9 cellular contexts compared by ENCODE assay signal in the genomic region with DNA sequence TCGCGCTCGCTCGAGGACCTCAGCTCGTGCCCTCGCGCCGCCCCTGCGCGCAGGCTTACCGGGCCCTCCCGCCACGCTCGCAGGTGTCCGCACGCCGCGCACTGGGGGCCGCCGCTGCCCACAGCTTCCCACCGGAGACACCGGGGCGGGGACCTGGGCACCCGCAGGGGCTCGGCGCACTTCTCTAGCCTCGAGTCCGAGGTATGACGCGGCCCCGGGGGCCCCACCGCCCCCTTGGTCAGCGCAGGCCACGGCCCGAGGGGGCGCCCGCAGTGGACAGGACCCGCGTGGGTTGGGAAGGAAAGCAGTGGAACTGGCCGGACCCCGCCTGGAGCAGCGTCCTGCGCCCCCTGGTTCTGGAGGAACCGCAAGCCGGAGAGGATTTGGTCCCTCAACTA. TPM values are rescaled to one million over a fixed set of nuclear protein-coding genes. Genes with fewer than 3 reads are reported as not detected.
DNase-seq lines count a peak whose midpoint lies in the region; ATAC-seq and TF ChIP-seq lines count a peak whose summit lies in the region.
"Had no signal": no experiment of that assay in that cellular context is flagged by ENCODE, and none has a peak within 500 bp of the region (broad histone marks: within the 10 kb centered on the region; RNA-seq: fewer than 3 reads in every experiment).

No MANE protein-coding gene starts in this region.

- no peak overlapping the region for H3K27ac Mint-ChIP-seq in activated T-cell treated with anti-CD3 and anti-CD28 coated beads, Interleukin-2, amount 50 U/mL, for 24 hours

- no TSS peak for BruUV-seq in IMR-90 (replicated peaks; lab: Mats Ljungman, UMichigan)

- H3K9me1 ChIP-seq in IMR-90 (ENCODE audit: insufficient read depth, low read length), result peaks cover 4% of the 10 kb centered on the region

- H3K27me3 Mint-ChIP-seq in activated T-cell treated with anti-CD3 and anti-CD28 coated beads, Interleukin-2, amount 50 U/mL, for 24 hours, result peaks cover 27% of the 10 kb centered on the region

- H3K4me3 Mint-ChIP-seq in activated T-cell treated with anti-CD3 and anti-CD28 coated beads, Interleukin-2, amount 50 U/mL, for 24 hours, result no peak overlapping the region

- POLR2A ChIA-PET in IMR-90 (lab: Charles Lee; ENCODE audit: unreplicated experiment), result no interaction called here

- peaks cover 2% of the 10 kb centered on the region; the same call in 1 of the 2 replicates for H3K36me3 ChIP-seq in IMR-90 (ENCODE audit: control insufficient read depth, insufficient read depth, low read length)
- peaks cover 0 to 19% of the 10 kb centered on the region in 2 donors for H3K36me3 ChIP-seq in gastrocnemius medialis

- H3K79me1 ChIP-seq in IMR-90 (ENCODE audit: low read depth in 1 of 2, low read length in 2 of 2), result peaks cover 7 to 23% of the 10 kb centered on the region in 2 experiments

- in situ Hi-C loops in IMR-90 (cut with MboI; ENCODE audit: low sequenced_read_pairs), result no loop called here
- in situ Hi-C loops in gastrocnemius medialis (cut with MboI; ENCODE audit: low sequenced_read_pairs in 4 of 4), result no loop called here

- H3K9me3 ChIP-seq in IMR-90 (ENCODE audit: control insufficient read depth, insufficient read depth, low read length) (no peaks in the 10 kb centered on the region), gastrocnemius medialis (no peaks in the 10 kb centered on the region)
- H3K9me3 ChIP-seq: pancreas had no signal

- no peak overlapping the region for H2BK15ac ChIP-seq in IMR-90 (ENCODE audit: low read depth, low read length)

- no peak overlapping the region for H4K91ac ChIP-seq in IMR-90 (ENCODE audit: insufficient read depth, low read depth, low read length)

- intact Hi-C loops in IMR-90 (cut with micrococcal nuclease) (no loop called here), gastrocnemius medialis (cut with DNase I; ENCODE audit: low total_unique reads) (no loop called here)

- peak overlapping the region; percentile 96 for H2AFZ ChIP-seq in IMR-90 (replicated peaks; ENCODE audit: low read length, poor library complexity)

- no peaks in the 10 kb centered on the region for H3K9me3 Mint-ChIP-seq in activated T-cell treated with anti-CD3 and anti-CD28 coated beads, Interleukin-2, amount 50 U/mL, for 24 hours

- H4K5ac ChIP-seq in IMR-90 (ENCODE audit: low read depth, low read length), result no peak overlapping the region

- no peak overlapping the region for H2BK120ac ChIP-seq in IMR-90 (ENCODE audit: low read depth, low read length)

- no peak overlapping the region for H3K27ac ChIP-seq in IMR-90 (ENCODE audit: insufficient read depth, low read length)
- H3K27ac ChIP-seq in gastrocnemius medialis, result no peak overlapping the region
- H3K27ac ChIP-seq: pancreas had no signal

- H3K18ac ChIP-seq in IMR-90 (ENCODE audit: low read depth, low read length), result no peak overlapping the region

- H2BK20ac ChIP-seq in IMR-90 (ENCODE audit: low read depth, low read length), result no peak overlapping the region

- H3K4me3 ChIP-seq in IMR-90 (ENCODE audit: insufficient read depth, low read depth, low read length) (no peak overlapping the region), choroid plexus epithelial cell (ENCODE audit: low read depth, low read length) (peak overlapping the region; percentile 47), gastrocnemius medialis (peak overlapping the region; percentile 7 to 98 (median 94))
- H3K4me3 ChIP-seq: cardiac muscle cell had no signal

- H3K4me1 ChIP-seq in IMR-90 (ENCODE audit: control insufficient read depth, insufficient read depth, low read length) (peaks cover 8% of the 10 kb centered on the region), gastrocnemius medialis (peaks cover 18 to 22% of the 10 kb centered on the region in 2 donors)

- H3K4me1 Mint-ChIP-seq in activated T-cell treated with anti-CD3 and anti-CD28 coated beads, Interleukin-2, amount 50 U/mL, for 24 hours (ENCODE audit: low read depth), result peaks cover 33% of the 10 kb centered on the region

- H3K9ac ChIP-seq in IMR-90 (ENCODE audit: low read depth, low read length), result no peak overlapping the region

- H3K36me3 Mint-ChIP-seq in activated T-cell treated with anti-CD3 and anti-CD28 coated beads, Interleukin-2, amount 50 U/mL, for 24 hours (ENCODE audit: low read depth), result peaks cover 32% of the 10 kb centered on the region

- no peak overlapping the region for H2AK5ac ChIP-seq in IMR-90 (ENCODE audit: low read depth, low read length)

- dilution Hi-C loops in IMR-90 (cut with HindIII; ENCODE audit: low sequenced_read_pairs, unreplicated experiment), result no loop called here

- TF ChIP-seq CTCF in IMR-90 (conservative IDR thresholded peaks at IDR 0.05; ENCODE audit: low read depth, low read length), result no peak
- no peak for TF ChIP-seq CTCF in choroid plexus epithelial cell (conservative IDR thresholded peaks at IDR 0.05; ENCODE audit: low read depth, low read length)
- TF ChIP-seq CTCF in gastrocnemius medialis (IDR thresholded peaks at IDR 0.05 in 4 of 5, conservative IDR thresholded peaks at IDR 0.05 in 1 of 5), result no peak

- no peak overlapping the region for H2AK9ac ChIP-seq in IMR-90 (replicated peaks; ENCODE audit: low read depth, low read length, poor library complexity)

- WGBS in IMR-90 (ENCODE audit: extremely low coverage in 2 of 2, insufficient read length in 1 of 2), 2 experiments, result 28% methylated on average over 19 of the region's 45 CpGs; no CpG with 5 or more reads in 1 of the 2 experiments

- no peaks in the 10 kb centered on the region for H4K20me1 ChIP-seq in IMR-90 (ENCODE audit: insufficient read depth, low read length)

- TF ChIP-seq POLR2A in IMR-90 (IDR thresholded peaks at IDR 0.05; ENCODE audit: low read depth, low read length) (no peak), gastrocnemius medialis (IDR thresholded peaks at IDR 0.05) (no peak)

- DNase-seq in IMR-90 (no peak), choroid plexus epithelial cell (ENCODE audit: low read depth) (no peak), gastrocnemius medialis (no peak), iPS-NIHi11 (ENCODE audit: low spot score) (no peak), A172 (ENCODE audit: low spot score) (no peak)
- DNase-seq in activated T-cell treated with anti-CD3 and anti-CD28 coated beads, Interleukin-2, amount 50 U/mL, for 24 hours, result no peak
- DNase-seq: NCI-H2029 treated with DMSO at 0.1 percent for 48 hours had no signal

- ATAC-seq in IMR-90 (ENCODE audit: low read depth) (no peak), gastrocnemius medialis (no peak)
- ATAC-seq: pancreas had no signal

- no peak overlapping the region for H3K23ac ChIP-seq in IMR-90 (ENCODE audit: low read depth, low read length)

- no peak for TF ChIP-seq RAD21 in IMR-90 (IDR thresholded peaks at IDR 0.05; ENCODE audit: low read length)

- H3K56ac ChIP-seq in IMR-90 (ENCODE audit: extremely low read depth, insufficient read depth, low read length), result no peak overlapping the region

- H4K8ac ChIP-seq in IMR-90 (ENCODE audit: low read depth in 2 of 2, low read length in 2 of 2), result no peak overlapping the region

- CTCF ChIA-PET in IMR-90 (lab: Yijun Ruan, JAX), result no interaction called here

- no peak overlapping the region; the same call in 1 of the 2 replicates for H3K4me2 ChIP-seq in IMR-90 (ENCODE audit: low read depth, low read length)

- H3K27me3 ChIP-seq in IMR-90 (ENCODE audit: control insufficient read depth, insufficient read depth, low read length) (peaks cover 19% of the 10 kb centered on the region), gastrocnemius medialis (peaks cover 25 to 46% (median 37%) of the 10 kb centered on the region in 3 donors)
- H3K27me3 ChIP-seq: cardiac muscle cell, pancreas had no signal

- H2BK5ac ChIP-seq in IMR-90 (ENCODE audit: low read depth, low read length, poor library complexity, severe bottlenecking), result no peak overlapping the region

- no peak overlapping the region for H3K14ac ChIP-seq in IMR-90 (replicated peaks; ENCODE audit: low read depth, low read length)

- H3K4ac ChIP-seq in IMR-90 (ENCODE audit: low read depth, low read length), result no peak overlapping the region

TF ChIP-seq in IMR-90, 13 proteins besides CTCF, POLR2A, EP300 and RAD21 (continues in another document):
- TF ChIP-seq CHD1 (IDR thresholded peaks at IDR 0.05; ENCODE audit: low read depth, low read length), result no peak
- TF ChIP-seq SMC3 (IDR thresholded peaks at IDR 0.05; ENCODE audit: low read depth, low read length), result no peak
- TF ChIP-seq MAZ (IDR thresholded peaks at IDR 0.05; ENCODE audit: borderline replicate concordance, low read depth, low read length), result no peak
- TF ChIP-seq CEBPB (IDR thresholded peaks at IDR 0.05; ENCODE audit: low read depth, low read length), result no peak

RNA-seq across cellular contexts. Expression of gene GRWD1, which starts 2.1 kb away (rescaled TPM):
- total RNA-seq in IMR-90 (2012; rRNA removed), result 22.0 and 32.5 TPM in 2 replicates
- 22.5 and 25.2 TPM in 2 replicates for polyA plus RNA-seq in IMR-90 (2012; rRNA removed)
- 20.0 and 42.6 TPM in 2 replicates for polyA plus RNA-seq in IMR-90 (2012; cell fraction: cytosol; rRNA removed)
- 13.1 and 26.6 TPM in 2 replicates for polyA plus RNA-seq in IMR-90 (2012; cell fraction: nucleus; rRNA removed; ENCODE audit: low replicate concordance)
- total RNA-seq in gastrocnemius medialis, result 10 to 100 TPM; 27.8 to 36.0 (median 31.2) TPM
- 38.9 and 55.4 TPM in 2 replicates for total RNA-seq in A172 (2014; rRNA removed; shearing (Covaris generic))

RNA-seq across cellular contexts. Expression of gene KCNJ14, which starts 11.6 kb away (rescaled TPM):
- total RNA-seq in IMR-90 (2012; rRNA removed) (under 0.01 and 0.18 TPM in 2 replicates), gastrocnemius medialis (1 to 10 TPM in 2 of 4 donors, under 1 TPM in 2; 0.19 to 1.9 (median 0.92) TPM)
- 0.34 and 0.39 TPM in 2 replicates for polyA plus RNA-seq in IMR-90 (2012; rRNA removed)
- polyA plus RNA-seq in IMR-90 (2012; cell fraction: cytosol; rRNA removed), result 0.11 and 0.29 TPM in 2 replicates
- polyA plus RNA-seq in IMR-90 (2012; cell fraction: nucleus; rRNA removed; ENCODE audit: low replicate concordance), result 2.0 and 4.1 TPM in 2 replicates
- 0.36 and 0.55 TPM in 2 replicates for total RNA-seq in A172 (2014; rRNA removed; shearing (Covaris generic))

RNA-seq across cellular contexts. Expression of gene CYTH2, which starts 25.4 kb away (rescaled TPM):
- total RNA-seq in IMR-90 (2012; rRNA removed) (35.8 and 38.3 TPM in 2 replicates), gastrocnemius medialis (10 to 100 TPM; 24.3 to 35.2 (median 26.9) TPM)
- 56.1 and 62.0 TPM in 2 replicates for polyA plus RNA-seq in IMR-90 (2012; rRNA removed)
- 49.6 and 59.9 TPM in 2 replicates for polyA plus RNA-seq in IMR-90 (2012; cell fraction: cytosol; rRNA removed)
- polyA plus RNA-seq in IMR-90 (2012; cell fraction: nucleus; rRNA removed; ENCODE audit: low replicate concordance), result 149 and 158 TPM in 2 replicates
- total RNA-seq in A172 (2014; rRNA removed; shearing (Covaris generic)), result 28.7 and 38.5 TPM in 2 replicates

RNA-seq across cellular contexts. Expression of gene GRIN2D, which starts 50.3 kb away (rescaled TPM):
- total RNA-seq in IMR-90 (2012; rRNA removed), result under 0.01 TPM in 2 replicates
- 0.23 and 0.24 TPM in 2 replicates for polyA plus RNA-seq in IMR-90 (2012; rRNA removed)
- polyA plus RNA-seq in IMR-90 (2012; cell fraction: cytosol; rRNA removed), result 0.16 and 0.30 TPM in 2 replicates
- polyA plus RNA-seq in IMR-90 (2012; cell fraction: nucleus; rRNA removed; ENCODE audit: low replicate concordance), result 0.30 and 0.69 TPM in 2 replicates
- total RNA-seq in gastrocnemius medialis, result under 1 TPM in 3 of 4 donors, not detected in 1; 0.07 to 0.27 (median 0.09) TPM
- total RNA-seq in A172 (2014; rRNA removed; shearing (Covaris generic)), result not detected in 2 replicates

RNA-seq across cellular contexts. Expression of gene KDELR1, which starts 52.4 kb away (rescaled TPM):
- total RNA-seq in IMR-90 (2012; rRNA removed) (57.8 and 58.8 TPM in 2 replicates), gastrocnemius medialis (10 to 100 TPM; 44.9 to 64.7 (median 54.0) TPM)
- 171 and 180 TPM in 2 replicates for polyA plus RNA-seq in IMR-90 (2012; rRNA removed)
- polyA plus RNA-seq in IMR-90 (2012; cell fraction: cytosol; rRNA removed), result 156 and 249 TPM in 2 replicates
- 112 and 118 TPM in 2 replicates for polyA plus RNA-seq in IMR-90 (2012; cell fraction: nucleus; rRNA removed; ENCODE audit: low replicate concordance)
- total RNA-seq in A172 (2014; rRNA removed; shearing (Covaris generic)), result 64.2 and 71.5 TPM in 2 replicates
